1 cellular context compared by ENCODE assay signal in genomic region chr1:234108921-234109320, GRCh38.
TF ChIP-seq lines count a peak whose summit lies in the region.

No MANE protein-coding gene starts in this region.

TF ChIP-seq in IMR-90, 13 proteins besides CTCF, POLR2A, EP300 and RAD21 (continued from another document):
- TF ChIP-seq USF2 (IDR thresholded peaks at IDR 0.05; ENCODE audit: low read depth, low read length) (no peak), CHD1 (IDR thresholded peaks at IDR 0.05; ENCODE audit: low read depth, low read length) (no peak), CEBPB (IDR thresholded peaks at IDR 0.05; ENCODE audit: low read depth, low read length) (no peak), FOS (IDR thresholded peaks at IDR 0.05; ENCODE audit: low read depth, low read length) (no peak)
